8 cellular contexts compared by ENCODE assay signal in genomic region chr19:4523306-4524110, GRCh38. TPM values are rescaled to one million over a fixed set of nuclear protein-coding genes. Genes with fewer than 3 reads are reported as not detected.
DNase-seq lines count a peak whose midpoint lies in the region; ATAC-seq and TF ChIP-seq lines count a peak whose summit lies in the region.

No MANE protein-coding gene starts in this region.

- H3K36me3 ChIP-seq in cardiac muscle cell (no peaks in the 10 kb centered on the region), NT2/D1 (ENCODE audit: insufficient read depth, insufficient read length, low read length) (no peaks in the 10 kb centered on the region)

- no peak overlapping the region for H3K27ac ChIP-seq in cardiac muscle cell

- DNase-seq in cardiac muscle cell (ENCODE audit: low read depth in 1 of 2, low spot score in 1 of 2) (peak; percentile 63 to 70), cardiac septum (ENCODE audit: low spot score) (no peak), NT2/D1 (ENCODE audit: low read depth, low spot score) (peak; percentile 39), T47D (ENCODE audit: low read depth in 1 of 2, low spot score in 1 of 2) (peak; percentile 40 to 53), midbrain (lab: John Stamatoyannopoulos, UW) (peak; percentile 15), HPDE6-E6E7 (ENCODE audit: extremely low spot score) (no peak)

- H3K9me3 ChIP-seq in cardiac muscle cell (ENCODE audit: low read depth) = no peaks in the 10 kb centered on the region
- no peaks in the 10 kb centered on the region for H3K9me3 ChIP-seq in NT2/D1 (ENCODE audit: insufficient read depth, low read length)

- H3K4me3 ChIP-seq in cardiac muscle cell (no peak overlapping the region), NT2/D1 (ENCODE audit: insufficient read length, low read depth) (no peak overlapping the region)

- peak; percentile 84 for TF ChIP-seq CTCF in cardiac muscle cell (IDR thresholded peaks at IDR 0.05; ENCODE audit: low read depth, low read length)

- H3K27me3 ChIP-seq in cardiac muscle cell (no peaks in the 10 kb centered on the region), NT2/D1 (ENCODE audit: insufficient read depth, insufficient read length) (peaks cover 22% of the 10 kb centered on the region)

- intact Hi-C loops in cardiac septum (cut with DNase I) = no loop called here

- peak overlapping the region; percentile 28 for H3K9ac ChIP-seq in NT2/D1 (ENCODE audit: insufficient read length, low read depth)

- H3K4me1 ChIP-seq in cardiac muscle cell (ENCODE audit: low read depth) = no peaks in the 10 kb centered on the region
- peaks cover 6% of the 10 kb centered on the region for H3K4me1 ChIP-seq in NT2/D1 (ENCODE audit: insufficient read depth, insufficient read length)

- in situ Hi-C loops in T47D (cut with HindIII; ENCODE audit: low pct_unique_long_range_greater_than_20kb, low sequenced_read_pairs) = no loop called here

- ATAC-seq in HG02840 (IDR thresholded peaks at IDR 0.05; ENCODE audit: low FRiP score, unreplicated experiment) (no peak), HG03135 (IDR thresholded peaks at IDR 0.05; ENCODE audit: unreplicated experiment) (no peak)

RNA-seq across cellular contexts. Expression of gene PLIN4, which starts 5.2 kb away (rescaled TPM):
- 0.07 and 0.42 TPM in 2 replicates for total RNA-seq in cardiac muscle cell
- 0.54 and 0.81 TPM in 2 replicates for polyA plus RNA-seq in cardiac muscle cell
- 89.8 TPM for total RNA-seq in cardiac septum

RNA-seq across cellular contexts. Expression of gene PLIN5, which starts 11.5 kb away (rescaled TPM):
- total RNA-seq in cardiac muscle cell (4.5 and 10.1 TPM in 2 replicates), cardiac septum (25.1 TPM)
- 8.7 and 10.8 TPM in 2 replicates for polyA plus RNA-seq in cardiac muscle cell

RNA-seq across cellular contexts. Expression of gene LRG1, which starts 16.3 kb away (rescaled TPM):
- total RNA-seq in cardiac muscle cell (0.49 and 0.66 TPM in 2 replicates), cardiac septum (0.43 TPM)
- 0.54 and 0.68 TPM in 2 replicates for polyA plus RNA-seq in cardiac muscle cell

RNA-seq across cellular contexts. Expression of gene SEMA6B, which starts 36.0 kb away (rescaled TPM):
- total RNA-seq in cardiac muscle cell = 74.8 and 130 TPM in 2 replicates
- polyA plus RNA-seq in cardiac muscle cell = 10.5 and 23.0 TPM in 2 replicates
- total RNA-seq in cardiac septum = 7.2 TPM

RNA-seq across cellular contexts. Expression of gene HDGFL2, which starts 51.4 kb away (rescaled TPM):
- total RNA-seq in cardiac muscle cell (186 and 246 TPM in 2 replicates), cardiac septum (28.4 TPM)
- 123 and 140 TPM in 2 replicates for polyA plus RNA-seq in cardiac muscle cell

Comparison
In these comparisons a context has a peak if more than half of its experiments do, and no peak if none do; other contexts are left out.
1. DNase-seq: peak in cardiac muscle cell (2 of 2), NT2/D1 (single experiment), T47D (2 of 2) and midbrain (single experiment); none in cardiac septum (single experiment) and HPDE6-E6E7 (single experiment).
2. RNA of gene PLIN4, which starts 5.2 kb away (total RNA-seq): 89.8 TPM in cardiac septum (single experiment); 0.07 to 0.42 TPM in cardiac muscle cell; every median in the first group is over 10 times any median in the second.